In the genomic region with DNA sequence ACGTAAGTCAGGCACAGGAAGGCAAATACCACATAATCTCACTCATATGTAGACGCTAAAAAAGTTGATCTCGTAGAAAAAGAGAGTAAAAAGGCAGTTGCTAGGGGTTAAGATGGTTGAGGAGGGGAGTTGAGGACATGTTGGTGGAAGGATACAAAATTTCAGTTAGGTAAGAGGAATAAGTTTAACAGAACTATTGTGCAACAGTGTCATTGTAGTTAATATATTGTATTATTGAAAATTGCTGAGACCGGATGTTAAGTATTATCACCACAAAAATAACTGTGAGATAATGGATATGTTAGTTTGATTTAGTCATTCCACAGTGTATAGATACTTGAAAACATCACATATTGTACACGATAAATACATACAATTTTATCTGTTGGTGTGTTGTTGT, we compare ENCODE assay signal across 7 cellular contexts.
"Had no signal": no experiment of that assay in that cellular context is flagged by ENCODE, and none has a peak within 500 bp of the region (broad histone marks: within the 10 kb centered on the region; RNA-seq: fewer than 3 reads in every experiment).

No MANE protein-coding gene starts in this region.

- DNase-seq: GOT3, H9, HCEC 1CT, KBM-7 had no signal

- H3K9ac ChIP-seq: KMS-11 had no signal

- H3K4me2 ChIP-seq: KMS-11 had no signal

- H3K27ac ChIP-seq: KMS-11 had no signal

- FAIRE-seq: H54, HTR-8/SVneo had no signal
